ENCODE assay signal across 7 cellular contexts in the genomic region with DNA sequence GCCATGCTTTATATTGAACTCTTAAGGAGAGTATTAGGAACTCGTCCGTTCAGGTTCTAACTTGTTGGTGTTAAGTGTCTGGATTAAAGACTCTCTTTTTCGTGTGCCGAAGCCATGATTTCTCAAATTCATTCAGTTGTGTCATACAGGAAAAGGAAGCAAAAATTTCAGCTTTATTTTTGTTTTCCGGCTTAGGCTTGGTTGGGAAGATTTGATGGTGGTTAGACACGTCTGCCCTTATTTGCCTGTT. TPM values are rescaled to one million over a fixed set of nuclear protein-coding genes. Genes with fewer than 3 reads are reported as not detected.
DNase-seq lines count a peak whose midpoint lies in the region; ATAC-seq, FAIRE-seq and TF ChIP-seq lines count a peak whose summit lies in the region.

No MANE protein-coding gene starts in this region.

- H3K4me1 ChIP-seq in OCI-LY1 (ENCODE audit: insufficient read depth, low read length, severe bottlenecking) (peaks cover 35% of the 10 kb centered on the region), neuron (ENCODE audit: insufficient read depth, low read length) (peaks cover 13% of the 10 kb centered on the region)

- FAIRE-seq in GM19239 (lab: Jason Lieb, UNC), result peak; percentile 71

- peaks cover 22% of the 10 kb centered on the region for H3K4me1 Mint-ChIP-seq in endothelial cell (ENCODE audit: unreplicated experiment)

- H3F3A ChIP-seq in OCI-LY1 (ENCODE audit: insufficient read depth, low read length), result no peaks in the 10 kb centered on the region

- peaks cover 49% of the 10 kb centered on the region for H3K79me2 ChIP-seq in OCI-LY1 (ENCODE audit: insufficient read depth, low read length)

- DNase-seq in GM19239 (ENCODE audit: insufficient read length, low spot score) (no peak), endothelial cell (ENCODE audit: low spot score) (no peak), epidermal melanocyte (ENCODE audit: insufficient read length, low spot score) (no peak), ureter (ENCODE audit: low spot score) (no peak)

- ATAC-seq in GM21529 (IDR thresholded peaks at IDR 0.05; ENCODE audit: unreplicated experiment), result no peak

- peak overlapping the region; percentile 94 for H3K27ac Mint-ChIP-seq in endothelial cell (ENCODE audit: unreplicated experiment)

- peaks cover 8% of the 10 kb centered on the region for H3K36me3 Mint-ChIP-seq in endothelial cell (ENCODE audit: low read depth, unreplicated experiment)

- H3K36me3 ChIP-seq in OCI-LY1 (ENCODE audit: insufficient read depth, low read length) (peaks cover 19% of the 10 kb centered on the region), neuron (ENCODE audit: insufficient read depth, low read length) (peaks cover 11% of the 10 kb centered on the region)

- H3K27me3 Mint-ChIP-seq in endothelial cell (ENCODE audit: unreplicated experiment), result peaks cover 8% of the 10 kb centered on the region

- H3K4me3 Mint-ChIP-seq in endothelial cell (ENCODE audit: unreplicated experiment), result peak overlapping the region; percentile 98

- H3K9ac ChIP-seq in OCI-LY1 (ENCODE audit: low read length), result peak overlapping the region; percentile 87

- H3K9me3 ChIP-seq in OCI-LY1 (ENCODE audit: low read length) (no peaks in the 10 kb centered on the region), neuron (ENCODE audit: low read length) (no peaks in the 10 kb centered on the region)

- H3K4me2 ChIP-seq in OCI-LY1 (ENCODE audit: low read length), result peak overlapping the region; percentile 91

- H3K4me3 ChIP-seq in OCI-LY1 (ENCODE audit: low read depth, low read length, poor library complexity, severe bottlenecking) (peak overlapping the region; percentile 89), neuron (ENCODE audit: low read length) (peak overlapping the region; percentile 86)

- peak overlapping the region; percentile 73 for H3K27ac ChIP-seq in OCI-LY1 (ENCODE audit: low read depth, low read length, poor library complexity, severe bottlenecking)

- H4K20me1 ChIP-seq in OCI-LY1 (ENCODE audit: insufficient read depth, low read length), result no peaks in the 10 kb centered on the region

- H3K27me3 ChIP-seq in OCI-LY1 (ENCODE audit: insufficient read depth, low read length) (no peaks in the 10 kb centered on the region), neuron (ENCODE audit: insufficient read depth, low read length) (no peaks in the 10 kb centered on the region)

- H2AFZ ChIP-seq in OCI-LY1 (ENCODE audit: low read length) (no peak overlapping the region), neuron (ENCODE audit: low read depth, low read length) (no peak overlapping the region)

- no peaks in the 10 kb centered on the region for H3K9me2 ChIP-seq in OCI-LY1 (ENCODE audit: low read depth, low read length)

- TF ChIP-seq CTCF in OCI-LY1 (IDR thresholded peaks at IDR 0.05; ENCODE audit: low read length) (no peak), endothelial cell (IDR thresholded peaks at IDR 0.05; ENCODE audit: unreplicated experiment) (no peak)

- no peaks in the 10 kb centered on the region for H3K9me3 Mint-ChIP-seq in endothelial cell (ENCODE audit: unreplicated experiment)

RNA-seq across cellular contexts. Expression of gene DNAJC5, which starts 0.9 kb away (rescaled TPM):
- 54.4 TPM for total RNA-seq in endothelial cell (ENCODE audit: unreplicated experiment)
- total RNA-seq in ureter, result 52.4 TPM

RNA-seq across cellular contexts. Expression of gene TPD52L2, which starts 30.7 kb away (rescaled TPM):
- total RNA-seq in endothelial cell (ENCODE audit: unreplicated experiment) (85.5 TPM), ureter (85.4 TPM)

RNA-seq across cellular contexts. Expression of gene ABHD16B, which starts 34.5 kb away (rescaled TPM):
- total RNA-seq in endothelial cell (ENCODE audit: unreplicated experiment), result not detected
- total RNA-seq in ureter, result not detected
